ENCODE assay signal across 8 cellular contexts in the genomic region with DNA sequence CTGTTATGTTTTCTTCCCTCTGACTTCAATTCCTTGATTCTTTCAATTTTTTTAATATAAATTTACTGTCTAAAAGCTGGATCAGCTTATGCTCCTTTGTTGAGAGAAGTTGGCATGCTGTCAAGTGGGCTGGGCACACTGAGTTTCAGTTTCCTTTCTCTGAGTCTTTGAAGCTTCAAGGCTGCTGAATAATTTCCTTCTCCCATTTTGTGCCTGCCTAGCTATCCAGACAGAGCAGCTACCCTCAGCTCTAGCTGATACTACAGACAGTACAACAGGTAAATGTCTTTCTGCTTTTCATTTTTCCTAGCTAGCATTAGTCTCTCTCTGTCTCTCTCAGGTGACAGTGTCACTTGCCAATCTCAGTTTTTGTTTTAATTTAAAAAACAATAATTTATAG. TPM values are rescaled to one million over a fixed set of nuclear protein-coding genes. Genes with fewer than 3 reads are reported as not detected.
A peak's percentile ranks its signal among the peaks of the same experiment; 100 is the strongest.
DNase-seq lines count a peak whose midpoint lies in the region; ATAC-seq, FAIRE-seq and TF ChIP-seq lines count a peak whose summit lies in the region.

A gene with protein sequence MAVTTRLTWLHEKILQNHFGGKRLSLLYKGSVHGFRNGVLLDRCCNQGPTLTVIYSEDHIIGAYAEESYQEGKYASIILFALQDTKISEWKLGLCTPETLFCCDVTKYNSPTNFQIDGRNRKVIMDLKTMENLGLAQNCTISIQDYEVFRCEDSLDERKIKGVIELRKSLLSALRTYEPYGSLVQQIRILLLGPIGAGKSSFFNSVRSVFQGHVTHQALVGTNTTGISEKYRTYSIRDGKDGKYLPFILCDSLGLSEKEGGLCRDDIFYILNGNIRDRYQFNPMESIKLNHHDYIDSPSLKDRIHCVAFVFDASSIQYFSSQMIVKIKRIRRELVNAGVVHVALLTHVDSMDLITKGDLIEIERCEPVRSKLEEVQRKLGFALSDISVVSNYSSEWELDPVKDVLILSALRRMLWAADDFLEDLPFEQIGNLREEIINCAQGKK (plus strand): TSS at position 204 of the 400 bp plus-strand sequence. CDS start 365 bp downstream, outside the sequence.

- intact Hi-C loops in posterior cingulate gyrus (cut with DNase I), result loop anchor here (5.0 kb wide), 1 partner anchor 32 kb away; no protein-coding TSS in a partner anchor

- TF ChIP-seq CTCF in fibroblast of the aortic adventitia (IDR thresholded peaks at IDR 0.05; ENCODE audit: insufficient read depth, low read length) (no peak), tibial nerve (IDR thresholded peaks at IDR 0.05) (no peak)

- peak in 1 of 2 donors; percentile 87 for TF ChIP-seq EP300 in tibial nerve (IDR thresholded peaks at IDR 0.05)

- H3K27ac ChIP-seq in tibial nerve, result peak within 1 kb of the TSS; percentile 24 to 83 (median 68)

- peak in 1 of 2 donors; percentile 62 for TF ChIP-seq POLR2A in tibial nerve (IDR thresholded peaks at IDR 0.05)

- H3K9me3 ChIP-seq in tibial nerve, result peaks cover 0 to 5% (median 0%) of the 10 kb centered on the region in 4 donors

- H3K4me1 ChIP-seq in tibial nerve, result peaks cover 0 to 45% (median 11%) of the 10 kb centered on the region in 4 donors

- FAIRE-seq in GM18507 (lab: Jason Lieb, UNC), result peak; percentile 98

- DNase-seq in GM18507 (ENCODE audit: extremely low spot score, insufficient read length, low read depth) (peak; percentile 38), NCI-H774 (lab: John Stamatoyannopoulos, UW) (peak; percentile 2), activated T-helper 1 cell treated with Interleukin-2 at 50 U/mL for 16 hours (ENCODE audit: low read depth) (peak; percentile 47), fibroblast of the aortic adventitia (ENCODE audit: low read depth) (peak; percentile 92), posterior cingulate gyrus (peak in 7 of 10 donors; percentile 27 to 83 (median 40)), tibial nerve (ENCODE audit: low spot score in 2 of 2) (peak; percentile 86 to 96), NCI-H1048 (lab: John Stamatoyannopoulos, UW) (no peak)

- no peaks in the 10 kb centered on the region for H3K36me3 ChIP-seq in tibial nerve

- H3K4me3 ChIP-seq in fibroblast of the aortic adventitia (ENCODE audit: low read depth, low read length) (peak within 1 kb of the TSS; percentile 57), tibial nerve (peak within 1 kb of the TSS; percentile 30 to 52 (median 34))

- peak; percentile 81 for ATAC-seq in HG02884 (IDR thresholded peaks at IDR 0.05; ENCODE audit: unreplicated experiment)

- no peaks in the 10 kb centered on the region for H3K27me3 ChIP-seq in tibial nerve

RNA-seq across cellular contexts. Expression of the gene that starts here (rescaled TPM):
- total RNA-seq in fibroblast of the aortic adventitia (ENCODE audit: low replicate concordance), result 14.2 and 66.6 TPM in 2 replicates
- 10 to 100 TPM; 19.8 to 39.8 (median 27.3) TPM for total RNA-seq in tibial nerve
